Comparison of ENCODE assay signal across 8 cellular contexts in genomic region chr9:71685394-71685793, GRCh38.
DNase-seq lines count a peak whose midpoint lies in the region; TF ChIP-seq lines count a peak whose summit lies in the region.

No MANE protein-coding gene starts in this region.

- no peak for TF ChIP-seq CTCF in CD14-positive monocyte (IDR thresholded peaks at IDR 0.05)

- in situ Hi-C loops in KBM-7 (cut with MboI; ENCODE audit: low pct_unique_long_range_greater_than_20kb, low sequenced_read_pairs), result no loop called here

- H3K27ac Mint-ChIP-seq in activated CD4-positive, alpha-beta T cell treated with anti-CD3 and anti-CD28 coated beads, Interleukin-2, amount 10 ng/mL, durations not matched to agents 24 days and 14 days, result peak overlapping the region; percentile 26
- no peak overlapping the region for H3K27ac Mint-ChIP-seq in activated naive CD4-positive, alpha-beta T cell treated with anti-CD3 and anti-CD28 coated beads, Interleukin-2, amount 50 U/mL, for 24 hours
- peak overlapping the region in 3 of 7 donors; percentile 15 to 75 (median 46) for H3K27ac Mint-ChIP-seq in CD14-positive monocyte

- H3K36me3 Mint-ChIP-seq in activated CD4-positive, alpha-beta T cell treated with anti-CD3 and anti-CD28 coated beads, Interleukin-2, amount 10 ng/mL, durations not matched to agents 24 days and 14 days (ENCODE audit: low read depth), result peaks cover 59% of the 10 kb centered on the region
- H3K36me3 Mint-ChIP-seq in activated naive CD4-positive, alpha-beta T cell treated with anti-CD3 and anti-CD28 coated beads, Interleukin-2, amount 50 U/mL, for 24 hours, result peaks cover 29% of the 10 kb centered on the region
- peaks cover 48 to 66% of the 10 kb centered on the region in 2 donors for H3K36me3 Mint-ChIP-seq in CD14-positive monocyte

- peak; percentile 80 for DNase-seq in activated CD4-positive, alpha-beta T cell treated with anti-CD3 and anti-CD28 coated beads, Interleukin-2, amount 10 ng/mL, durations not matched to agents 24 days and 14 days
- no peak for DNase-seq in activated CD4-positive, alpha-beta T cell treated with anti-CD3 and anti-CD28 coated beads, Interleukin-2, amount 50 U/mL, for 1 hour
- DNase-seq in KBM-7 (peak; percentile 68), A172 (ENCODE audit: low spot score) (no peak), T1000 (lab: John Stamatoyannopoulos, UW) (no peak), CD14-positive monocyte (ENCODE audit: low spot score) (no peak)
- peak; percentile 9 for DNase-seq in stimulated activated CD8-positive, alpha-beta memory T cell treated with anti-CD3 and anti-CD28 coated beads, Interleukin-12 subunit alpha, Interleukin-12 subunit beta, amount 100 ng/mL, for 1 hour (ENCODE audit: low read depth)

- H3K9me3 Mint-ChIP-seq in activated CD4-positive, alpha-beta T cell treated with anti-CD3 and anti-CD28 coated beads, Interleukin-2, amount 10 ng/mL, durations not matched to agents 24 days and 14 days, result no peaks in the 10 kb centered on the region
- no peaks in the 10 kb centered on the region for H3K9me3 Mint-ChIP-seq in activated naive CD4-positive, alpha-beta T cell treated with anti-CD3 and anti-CD28 coated beads, Interleukin-2, amount 50 U/mL, for 24 hours
- H3K9me3 Mint-ChIP-seq in CD14-positive monocyte, result no peaks in the 10 kb centered on the region

- no peaks in the 10 kb centered on the region for H3K27me3 Mint-ChIP-seq in activated CD4-positive, alpha-beta T cell treated with anti-CD3 and anti-CD28 coated beads, Interleukin-2, amount 10 ng/mL, durations not matched to agents 24 days and 14 days
- no peaks in the 10 kb centered on the region for H3K27me3 Mint-ChIP-seq in activated naive CD4-positive, alpha-beta T cell treated with anti-CD3 and anti-CD28 coated beads, Interleukin-2, amount 50 U/mL, for 24 hours
- no peaks in the 10 kb centered on the region for H3K27me3 Mint-ChIP-seq in CD14-positive monocyte (ENCODE audit: low read depth in 3 of 3)

- peaks cover 38% of the 10 kb centered on the region for H3K4me1 Mint-ChIP-seq in activated CD4-positive, alpha-beta T cell treated with anti-CD3 and anti-CD28 coated beads, Interleukin-2, amount 10 ng/mL, durations not matched to agents 24 days and 14 days
- H3K4me1 Mint-ChIP-seq in activated naive CD4-positive, alpha-beta T cell treated with anti-CD3 and anti-CD28 coated beads, Interleukin-2, amount 50 U/mL, for 24 hours, result peaks cover 58% of the 10 kb centered on the region
- peaks cover 37% of the 10 kb centered on the region for H3K4me1 Mint-ChIP-seq in CD14-positive monocyte

- peak overlapping the region; percentile 63 for H3K4me3 Mint-ChIP-seq in activated CD4-positive, alpha-beta T cell treated with anti-CD3 and anti-CD28 coated beads, Interleukin-2, amount 10 ng/mL, durations not matched to agents 24 days and 14 days
- peak overlapping the region; percentile 59 for H3K4me3 Mint-ChIP-seq in activated naive CD4-positive, alpha-beta T cell treated with anti-CD3 and anti-CD28 coated beads, Interleukin-2, amount 50 U/mL, for 24 hours
- H3K4me3 Mint-ChIP-seq in CD14-positive monocyte, result peak overlapping the region in 1 of 2 donors; percentile 59

- intact Hi-C loops in activated CD4-positive, alpha-beta T cell treated with anti-CD3 and anti-CD28 coated beads, Interleukin-2, amount 10 ng/mL, durations not matched to agents 24 days and 14 days (cut with micrococcal nuclease), result loop anchor here (1.0 to 10.0 kb wide), 3 partner anchors 9 to 82 kb away; partner anchors contain the start of gene CEMIP2
- intact Hi-C loops in CD14-positive monocyte (cut with micrococcal nuclease), result loop anchor here in 1 of 2 donors (10.0 kb wide), 1 partner anchor 59 kb away; no protein-coding TSS in a partner anchor

Comparison
In these comparisons a context has a peak if more than half of its experiments do, and no peak if none do; other contexts are left out.
1. DNase-seq: peak in activated CD4-positive, alpha-beta T cell treated with anti-CD3 and anti-CD28 coated beads, Interleukin-2, amount 10 ng/mL, durations not matched to agents 24 days and 14 days (single experiment), KBM-7 (single experiment) and stimulated activated CD8-positive, alpha-beta memory T cell treated with anti-CD3 and anti-CD28 coated beads, Interleukin-12 subunit alpha, Interleukin-12 subunit beta, amount 100 ng/mL, for 1 hour (single experiment); none in activated CD4-positive, alpha-beta T cell treated with anti-CD3 and anti-CD28 coated beads, Interleukin-2, amount 50 U/mL, for 1 hour (single experiment), A172 (single experiment), T1000 (single experiment) and CD14-positive monocyte (single experiment).